1 cellular context compared by ENCODE assay signal in genomic region chr6:13872006-13872405, GRCh38. TPM values are rescaled to one million over a fixed set of nuclear protein-coding genes. Genes with fewer than 3 reads are reported as not detected.
"Had no signal": no experiment of that assay in that cellular context is flagged by ENCODE, and none has a peak within 500 bp of the region (broad histone marks: within the 10 kb centered on the region; RNA-seq: fewer than 3 reads in every experiment).

No MANE protein-coding gene starts in this region.

RNA-seq across cellular contexts. Expression of gene RNF182, which starts 52.7 kb away (rescaled TPM):
- total RNA-seq: MCF 10A had no signal
